Comparison of ENCODE assay signal across 30 cellular contexts in the genomic region with DNA sequence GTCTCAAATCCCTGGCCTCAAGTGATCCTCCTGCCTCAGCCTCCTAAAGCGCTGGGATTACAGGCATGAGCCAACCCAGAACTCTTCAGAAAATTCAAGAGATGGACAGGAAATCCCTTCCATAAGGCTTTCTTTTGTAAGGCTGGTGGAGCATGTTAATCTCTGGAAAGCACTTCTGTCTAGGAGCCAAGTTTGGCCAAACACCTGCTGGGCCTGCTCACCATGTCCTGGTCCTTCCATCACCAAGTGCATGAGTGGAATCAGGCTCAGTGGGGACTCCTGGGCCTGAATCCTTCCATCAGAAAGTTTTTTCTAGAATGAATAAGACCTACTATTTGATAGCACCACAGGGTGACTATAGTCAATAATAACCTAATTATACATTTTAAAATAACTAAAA.
"Had no signal": no experiment of that assay in that cellular context is flagged by ENCODE, and none has a peak within 500 bp of the region (broad histone marks: within the 10 kb centered on the region; RNA-seq: fewer than 3 reads in every experiment).

No MANE protein-coding gene starts in this region.

- H3K36me3 ChIP-seq: adrenal gland, colonic mucosa, esophagus squamous epithelium, gastroesophageal sphincter, heart right ventricle had no signal

- H3K27ac ChIP-seq: adrenal gland, body of pancreas, colonic mucosa, epithelial cell of prostate, esophagus squamous epithelium, gastroesophageal sphincter, heart right ventricle, hepatocyte had no signal

- H2AFZ ChIP-seq: hepatocyte had no signal

- H3K27me3 ChIP-seq: body of pancreas, colonic mucosa, gastroesophageal sphincter, heart right ventricle, hepatocyte had no signal

- FAIRE-seq: endometrium, endothelial cell of umbilical vein had no signal

- H3K79me2 ChIP-seq: hepatocyte had no signal

- H3K4me1 ChIP-seq: body of pancreas, colonic mucosa had no signal

- H3K4me2 ChIP-seq: hepatocyte had no signal

- H3K9me3 ChIP-seq: adrenal gland, body of pancreas, colonic mucosa, gastroesophageal sphincter, heart right ventricle had no signal

- H3K4me3 ChIP-seq: adrenal gland, body of pancreas, colonic mucosa, esophagus squamous epithelium, gastroesophageal sphincter, heart right ventricle, hepatocyte had no signal

- ATAC-seq: activated CD4-positive, alpha-beta T cell treated with anti-CD3 and anti-CD28 coated beads for 36 hours; activated CD8-positive, alpha-beta memory T cell treated with anti-CD3 and anti-CD28 coated beads, Interleukin-2, amount 10 ng/mL, durations not matched to agents 7 days and 5 days; activated CD8-positive, alpha-beta T cell treated with anti-CD3 and anti-CD28 coated beads, Interleukin-2, amount 10 ng/mL, durations not matched to agents 7 days and 5 days; activated naive CD8-positive, alpha-beta T cell treated with anti-CD3 and anti-CD28 coated beads, Interleukin-2, amount 50 U/mL, for 24 hours; body of pancreas; gastroesophageal sphincter; heart right ventricle had no signal

- DNase-seq: activated CD4-positive, alpha-beta memory T cell treated with anti-CD3 and anti-CD28 coated beads for 36 hours; activated CD4-positive, alpha-beta T cell treated with anti-CD3 and anti-CD28 coated beads for 36 hours; activated CD4-positive, alpha-beta T cell treated with anti-CD3 and anti-CD28 coated beads, Interleukin-2, amount 10 ng/mL, durations not matched to agents 24 days and 14 days; activated CD4-positive, CD25-positive, alpha-beta regulatory T cell; activated CD4-positive, CD25-positive, alpha-beta regulatory T cell treated with anti-CD3 and anti-CD28 coated beads, Interleukin-2, amount 50 U/mL, for 72 hours; activated CD8-positive, alpha-beta memory T cell treated with anti-CD3 and anti-CD28 coated beads, Interleukin-2, amount 10 ng/mL, durations not matched to agents 7 days and 5 days; activated CD8-positive, alpha-beta memory T cell treated with anti-CD3 and anti-CD28 coated beads, Interleukin-2, amount 50 U/mL, for 4 hours; activated CD8-positive, alpha-beta T cell treated with anti-CD3 and anti-CD28 coated beads, Interleukin-2, amount 10 ng/mL, durations not matched to agents 7 days and 5 days; activated effector memory CD4-positive, alpha-beta T cell treated with anti-CD3 and anti-CD28 coated beads, Interleukin-2, amount 50 U/mL, for 16 hours; activated naive CD4-positive, alpha-beta T cell treated with anti-CD3 and anti-CD28 coated beads for 36 hours; activated naive CD8-positive, alpha-beta T cell treated with anti-CD3 and anti-CD28 coated beads for 36 hours; activated naive CD8-positive, alpha-beta T cell treated with anti-CD3 and anti-CD28 coated beads, Interleukin-2, amount 50 U/mL, for 24 hours; activated T-cell treated with anti-CD3 and anti-CD28 coated beads, Interleukin-2, amount 50 U/mL, for 1 hour; activated T-cell treated with anti-CD3 and anti-CD28 coated beads, Interleukin-2, amount 50 U/mL, for 48 hours; adrenal gland; amygdala; aorta; body of pancreas; central memory CD4-positive, alpha-beta T cell; cerebellar nuclear complex; colonic mucosa; effector CD8-positive, alpha-beta T cell; esophagus squamous epithelium; foreskin melanocyte; heart right ventricle had no signal
